ENCODE assay signal across 15 cellular contexts in genomic region chr11:82089426-82089825, GRCh38.
DNase-seq lines count a peak whose midpoint lies in the region.
"Had no signal": no experiment of that assay in that cellular context is flagged by ENCODE, and none has a peak within 500 bp of the region (broad histone marks: within the 10 kb centered on the region; RNA-seq: fewer than 3 reads in every experiment).

No MANE protein-coding gene starts in this region.

- H3K4me3 ChIP-seq in BLaER1 treated with 17β-estradiol and CSF1 and Interleukin-3, amounts not matched to agents 10 nM and 100 nM, result no peak overlapping the region

- H3K27ac ChIP-seq in BLaER1 treated with 17β-estradiol and CSF1 and Interleukin-3, amounts not matched to agents 10 nM and 100 nM, result peak overlapping the region in 8 of 11 experiments; percentile 55 to 88 (median 82); a peak in 16 of 22 replicates
- H3K27ac ChIP-seq: C4-2B had no signal

- H3K4me1 ChIP-seq in BLaER1 treated with 17β-estradiol and CSF1 and Interleukin-3, amounts not matched to agents 10 nM and 100 nM, result peaks cover 23 to 75% (median 56%) of the 10 kb centered on the region in 10 experiments; a peak in 19 of 20 replicates
- H3K4me1 ChIP-seq: Caco-2 had no signal

- peak; percentile 47 for DNase-seq in NCI-H1105 treated with DMSO at 0.1 percent for 48 hours (lab: John Stamatoyannopoulos, UW)
- peak; percentile 6 for DNase-seq in left kidney (ENCODE audit: low read depth, low spot score)
- DNase-seq in NCI-H1417 treated with DMSO at 0.1 percent for 48 hours (lab: John Stamatoyannopoulos, UW), result no peak
- no peak for DNase-seq in ACHN
- no peak for DNase-seq in NCI-H345 treated with DMSO at 0.1 percent for 48 hours (lab: John Stamatoyannopoulos, UW; ENCODE audit: unreplicated experiment)
- DNase-seq: 8988T; AML-193; Caco-2; Calu3; CD4-positive, alpha-beta T cell; CD8-positive, alpha-beta T cell; DMS79 treated with DMSO at 0.1 percent for 48 hours; GF-D8 had no signal

- no peaks in the 10 kb centered on the region for H3K36me3 ChIP-seq in BLaER1 treated with 17β-estradiol and CSF1 and Interleukin-3, amounts not matched to agents 10 nM and 100 nM

- H3K9ac ChIP-seq in BLaER1 treated with 17β-estradiol and CSF1 and Interleukin-3, amounts not matched to agents 10 nM and 100 nM, result peak overlapping the region in 5 of 11 experiments; percentile 30 to 68 (median 44); a peak in 10 of 22 replicates

- no peaks in the 10 kb centered on the region for H4K20me1 ChIP-seq in BLaER1 treated with 17β-estradiol and CSF1 and Interleukin-3, amounts not matched to agents 10 nM and 100 nM

- in situ Hi-C loops in ACHN (cut with HindIII; ENCODE audit: low pct_ligation_motif_present, low pct_unique_long_range_greater_than_20kb, low sequenced_read_pairs), result no loop called here

- H3K27me3 ChIP-seq in BLaER1 treated with 17β-estradiol and CSF1 and Interleukin-3, amounts not matched to agents 10 nM and 100 nM, result no peaks in the 10 kb centered on the region

- peak overlapping the region in 10 of 11 experiments; percentile 50 to 76 (median 60); a peak in 20 of 22 replicates for H3K4me2 ChIP-seq in BLaER1 treated with 17β-estradiol and CSF1 and Interleukin-3, amounts not matched to agents 10 nM and 100 nM

- H3K9me3 ChIP-seq in BLaER1 treated with 17β-estradiol and CSF1 and Interleukin-3, amounts not matched to agents 10 nM and 100 nM (replicated peaks in 1 of 11), result peaks cover 0 to 9% (median 0%) of the 10 kb centered on the region in 11 experiments; a peak in 4 of 22 replicates
- H3K9me3 ChIP-seq: Caco-2 had no signal

Comparison
In these comparisons a context has a peak if more than half of its experiments do, and no peak if none do; other contexts are left out.
1. DNase-seq: peak in NCI-H1105 treated with DMSO at 0.1 percent for 48 hours (single experiment) and left kidney (single experiment); none in NCI-H1417 treated with DMSO at 0.1 percent for 48 hours (single experiment), ACHN (single experiment) and NCI-H345 treated with DMSO at 0.1 percent for 48 hours (single experiment).